21 cellular contexts compared by ENCODE assay signal in the genomic region with DNA sequence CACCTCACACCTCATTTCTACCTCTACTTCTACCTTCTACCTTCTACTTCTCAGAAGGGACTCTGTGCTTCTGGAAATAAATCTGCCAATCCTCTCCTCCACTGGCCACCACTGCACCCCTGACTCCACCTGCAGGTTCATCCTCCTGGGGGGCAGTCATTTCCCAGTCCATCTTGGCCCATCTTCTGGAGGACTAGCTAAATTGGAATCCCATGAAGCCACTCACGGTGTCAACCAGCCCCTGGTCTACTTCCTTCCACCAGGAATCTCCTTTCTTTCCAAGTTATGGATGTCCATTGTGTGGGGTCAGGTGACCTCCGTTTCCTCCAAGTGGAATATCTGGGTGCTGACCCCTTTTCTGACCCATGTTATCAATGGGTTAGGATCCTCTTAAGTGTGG. TPM values are rescaled to one million over a fixed set of nuclear protein-coding genes. Genes with fewer than 3 reads are reported as not detected.
DNase-seq lines count a peak whose midpoint lies in the region; ATAC-seq, FAIRE-seq and TF ChIP-seq lines count a peak whose summit lies in the region.
"Had no signal": no experiment of that assay in that cellular context is flagged by ENCODE, and none has a peak within 500 bp of the region (broad histone marks: within the 10 kb centered on the region; RNA-seq: fewer than 3 reads in every experiment).

No MANE protein-coding gene starts in this region.

- ATAC-seq in pancreas, result no peak

- H3K4me1 Mint-ChIP-seq in activated naive CD4-positive, alpha-beta T cell treated with anti-CD3 and anti-CD28 coated beads for 36 hours (ENCODE audit: low read depth), result peaks cover 40% of the 10 kb centered on the region
- H3K4me1 Mint-ChIP-seq in glutamatergic neuron (ENCODE audit: low read depth, unreplicated experiment) (peaks cover 46% of the 10 kb centered on the region), type B pancreatic cell (ENCODE audit: unreplicated experiment) (peaks cover 25% of the 10 kb centered on the region)

- intact Hi-C loops in activated naive CD4-positive, alpha-beta T cell treated with anti-CD3 and anti-CD28 coated beads for 36 hours (cut with micrococcal nuclease), result loop anchor here (5.0 kb wide), 2 partner anchors 293 to 368 kb away; a partner anchor contains a TSS
- intact Hi-C loops in pancreas (cut with DNase I), result no loop called here

- POLR2A ChIA-PET in RWPE1 (lab: Yijun Ruan, JAX; ENCODE audit: low non-redundant PET), result no interaction called here

- TF ChIP-seq CTCF in RWPE1 (conservative IDR thresholded peaks at IDR 0.05; ENCODE audit: low read depth) (no peak), glutamatergic neuron (IDR thresholded peaks at IDR 0.05; ENCODE audit: partially characterized antibody, unreplicated experiment) (no peak), type B pancreatic cell (conservative IDR thresholded peaks at IDR 0.05) (no peak), pancreas (IDR thresholded peaks at IDR 0.05) (no peak)

- H3K4me3 Mint-ChIP-seq in activated naive CD4-positive, alpha-beta T cell treated with anti-CD3 and anti-CD28 coated beads for 36 hours, result peak overlapping the region; percentile 65
- H3K4me3 Mint-ChIP-seq in glutamatergic neuron (ENCODE audit: unreplicated experiment) (peak overlapping the region; percentile 74), type B pancreatic cell (peak overlapping the region; percentile 77)

- H3K36me3 ChIP-seq in pancreas, result no peaks in the 10 kb centered on the region
- H3K36me3 ChIP-seq: tibial nerve had no signal

- CTCF ChIA-PET in activated naive CD4-positive, alpha-beta T cell treated with anti-CD3 and anti-CD28 coated beads for 36 hours (lab: Charles Lee), result interaction anchor here (1.1 to 19.0 kb wide), 4 partner anchors 8 to 410 kb away, joined by 3 to 947 read pairs (median 35); no protein-coding TSS in a partner anchor
- CTCF ChIA-PET in RWPE1 (lab: Yijun Ruan, JAX), result interaction anchor here (0.6 to 15.9 kb wide), 5 partner anchors 8 to 279 kb away, joined by 3 to 413 read pairs (median 3); no protein-coding TSS in a partner anchor

- no peaks in the 10 kb centered on the region for H3K9me3 Mint-ChIP-seq in activated naive CD4-positive, alpha-beta T cell treated with anti-CD3 and anti-CD28 coated beads for 36 hours
- H3K9me3 Mint-ChIP-seq in glutamatergic neuron (ENCODE audit: unreplicated experiment) (peaks cover 8% of the 10 kb centered on the region), type B pancreatic cell (no peaks in the 10 kb centered on the region)
- H3K9me3 Mint-ChIP-seq: activated T-helper 2 cell treated with anti-CD3 and anti-CD28 coated beads, Interferon-gamma antibody, Interleukin-2, Interleukin-4, amounts not matched to agents 10 μg/mL and 5 μg/mL and 100 μg/mL, durations not matched to agents 14 hours and 24 hours and 36 hours had no signal

- peaks cover 13% of the 10 kb centered on the region for H3K27me3 Mint-ChIP-seq in activated naive CD4-positive, alpha-beta T cell treated with anti-CD3 and anti-CD28 coated beads for 36 hours (ENCODE audit: low read depth)
- H3K27me3 Mint-ChIP-seq in glutamatergic neuron (ENCODE audit: unreplicated experiment) (peaks cover 29% of the 10 kb centered on the region), type B pancreatic cell (peaks cover 78% of the 10 kb centered on the region)

- no peaks in the 10 kb centered on the region for H3K9me3 ChIP-seq in pancreas
- H3K9me3 ChIP-seq: tibial nerve had no signal

- peaks cover 0 to 11% (median 10%) of the 10 kb centered on the region in 3 donors for H3K4me1 ChIP-seq in pancreas

- WGBS in pancreas, 2 donors, result 82 to 94% methylated on average over 2 of the region's 2 CpGs

- no peak for FAIRE-seq in pancreas (lab: Jason Lieb, UNC)

- H3K36me3 Mint-ChIP-seq in activated naive CD4-positive, alpha-beta T cell treated with anti-CD3 and anti-CD28 coated beads for 36 hours (ENCODE audit: low read depth), result no peaks in the 10 kb centered on the region
- no peaks in the 10 kb centered on the region for H3K36me3 Mint-ChIP-seq in glutamatergic neuron (ENCODE audit: unreplicated experiment)
- peaks cover 5% of the 10 kb centered on the region for H3K36me3 Mint-ChIP-seq in type B pancreatic cell

- no peak overlapping the region for H3K27ac Mint-ChIP-seq in activated naive CD4-positive, alpha-beta T cell treated with anti-CD3 and anti-CD28 coated beads for 36 hours
- H3K27ac Mint-ChIP-seq in glutamatergic neuron (ENCODE audit: unreplicated experiment), result peak overlapping the region; percentile 2
- H3K27ac Mint-ChIP-seq in type B pancreatic cell, result peak overlapping the region; percentile 87
- H3K27ac Mint-ChIP-seq: activated T-helper 2 cell treated with anti-CD3 and anti-CD28 coated beads, Interferon-gamma antibody, Interleukin-2, Interleukin-4, amounts not matched to agents 10 μg/mL and 5 μg/mL and 100 μg/mL, durations not matched to agents 14 hours and 24 hours and 36 hours had no signal

- peaks cover 0 to 4% (median 2%) of the 10 kb centered on the region in 4 donors for H3K27me3 ChIP-seq in pancreas

- H3K27ac ChIP-seq in RWPE1 (peak overlapping the region; percentile 87), pancreas (no peak overlapping the region)

- H3K4me3 ChIP-seq in pancreas, result no peak overlapping the region

- no peak for DNase-seq in activated naive CD4-positive, alpha-beta T cell treated with anti-CD3 and anti-CD28 coated beads for 36 hours
- DNase-seq in activated naive CD4-positive, alpha-beta T cell (lab: John Stamatoyannopoulos, UW), result no peak
- DNase-seq in RWPE1 (ENCODE audit: low spot score), result no peak
- no peak for DNase-seq in glutamatergic neuron
- DNase-seq in type B pancreatic cell (ENCODE audit: extremely low spot score, unreplicated experiment), result no peak
- no peak for DNase-seq in stimulated activated CD8-positive, alpha-beta memory T cell treated with anti-CD3 and anti-CD28 coated beads, Interleukin-4, amount 100 ng/mL, for 48 hours
- DNase-seq in pancreas, result no peak
- no peak for DNase-seq in HPDE6-E6E7 (ENCODE audit: extremely low spot score)
- DNase-seq: COR-L47; GF-D8; GOT3; NCI-H1694; NCI-H510A; SIG-M5; stimulated activated CD4-positive, alpha-beta T cell treated with anti-CD3 and anti-CD28 coated beads, Interleukin-4, amount 100 ng/mL, for 1 hour; T1000 had no signal

RNA-seq across cellular contexts. Expression of a gene that starts 3.9 kb away (rescaled TPM):
- 1 to 10 TPM; 1.1 to 1.3 TPM for total RNA-seq in activated naive CD4-positive, alpha-beta T cell treated with anti-CD3 and anti-CD28 coated beads for 36 hours
- total RNA-seq in glutamatergic neuron (ENCODE audit: unreplicated experiment), result 0.17 TPM
- 5.5 and 31.8 TPM in 2 replicates for total RNA-seq in type B pancreatic cell (ENCODE audit: low replicate concordance)
- 1 to 10 TPM in 1 of 6 donors, under 1 TPM in 2, not detected in 3; 0.15 to 1.5 (median 0.23) TPM for total RNA-seq in pancreas
- under 1 TPM; 0.05 to 0.30 TPM for polyA plus RNA-seq in pancreas
- total RNA-seq: glomerular endothelial cell had no signal

RNA-seq across cellular contexts. Expression of a gene that starts 24.9 kb away (rescaled TPM):
- total RNA-seq in activated naive CD4-positive, alpha-beta T cell treated with anti-CD3 and anti-CD28 coated beads for 36 hours, result not detected
- total RNA-seq in glutamatergic neuron (ENCODE audit: unreplicated experiment) (0.66 TPM), type B pancreatic cell (ENCODE audit: low replicate concordance) (24.7 and 123 TPM in 2 replicates), pancreas (under 1 TPM in 5 of 6 donors, not detected in 1; 0.09 to 0.53 (median 0.16) TPM)
- polyA plus RNA-seq in pancreas, result 1 to 10 TPM in 1 of 2 donors, under 1 TPM in 1; 0.38 to 1.2 TPM
- total RNA-seq: activated T-helper 2 cell treated with anti-CD3 and anti-CD28 coated beads, Interferon-gamma antibody, Interleukin-2, Interleukin-4, amounts not matched to agents 10 μg/mL and 5 μg/mL and 100 μg/mL, durations not matched to agents 14 hours and 24 hours and 36 hours; glomerular endothelial cell; mammary epithelial cell had no signal
- polyA plus RNA-seq: mammary epithelial cell had no signal

RNA-seq across cellular contexts. Expression of a gene that starts 52.9 kb away (rescaled TPM):
- not detected for total RNA-seq in activated naive CD4-positive, alpha-beta T cell treated with anti-CD3 and anti-CD28 coated beads for 36 hours
- total RNA-seq in glutamatergic neuron (ENCODE audit: unreplicated experiment) (not detected), type B pancreatic cell (ENCODE audit: low replicate concordance) (not detected in 2 replicates), pancreas (not detected)
- polyA plus RNA-seq in pancreas, result not detected
- total RNA-seq: activated T-helper 2 cell treated with anti-CD3 and anti-CD28 coated beads, Interferon-gamma antibody, Interleukin-2, Interleukin-4, amounts not matched to agents 10 μg/mL and 5 μg/mL and 100 μg/mL, durations not matched to agents 14 hours and 24 hours and 36 hours; glomerular endothelial cell; mammary epithelial cell; omental fat pad; tibial nerve had no signal
- polyA plus RNA-seq: mammary epithelial cell had no signal

Comparison
In these comparisons a context has a peak if more than half of its experiments do, and no peak if none do; other contexts are left out.
1. RNA of a gene that starts 24.9 kb away (total RNA-seq): 24.7 to 123 TPM in type B pancreatic cell; 0.66 TPM in glutamatergic neuron (single experiment), not detected in activated naive CD4-positive, alpha-beta T cell treated with anti-CD3 and anti-CD28 coated beads for 36 hours and 0.09 to 0.53 TPM in pancreas; every median in the first group is over 10 times any median in the second.
2. Peak in every context shown above with its lines, with median percentiles within 50 percentile points of each other: H3K4me3 Mint-ChIP-seq.